ENCODE assay signal across 21 cellular contexts in genomic region chr1:19628879-19629278, GRCh38. TPM values are rescaled to one million over a fixed set of nuclear protein-coding genes. Genes with fewer than 3 reads are reported as not detected.
"Had no signal": no experiment of that assay in that cellular context is flagged by ENCODE, and none has a peak within 500 bp of the region (broad histone marks: within the 10 kb centered on the region; RNA-seq: fewer than 3 reads in every experiment).

No MANE protein-coding gene starts in this region.

- H3K4me1 ChIP-seq: foreskin keratinocyte, spleen, thyroid gland, uterus had no signal

- H3K27me3 ChIP-seq: brain microvascular endothelial cell, foreskin keratinocyte, spleen, thyroid gland, uterus had no signal

- H3K27ac ChIP-seq: brain microvascular endothelial cell, foreskin keratinocyte, spleen, thyroid gland, uterus had no signal

- ATAC-seq: activated CD8-positive, alpha-beta memory T cell treated with anti-CD3 and anti-CD28 coated beads, Interleukin-2, amount 10 ng/mL, durations not matched to agents 7 days and 5 days; activated T-helper 17 cell treated with anti-CD3 and anti-CD28 coated beads, Interleukin-2, amount 50 U/mL, for 72 hours; foreskin keratinocyte; left colon; stimulated activated naive B cell treated with anti-CD40 and anti-IgM and Interleukin-4, amounts not matched to agents 10 μg/mL and 1 μg/mL and 100 μg/mL, for 72 hours had no signal

- H3K4me3 ChIP-seq: spleen, thyroid gland, uterus had no signal

- DNase-seq: activated CD4-positive, alpha-beta memory T cell treated with anti-CD3 and anti-CD28 coated beads, Interleukin-2, amount 10 ng/mL, durations not matched to agents 7 days and 5 days; activated CD4-positive, alpha-beta T cell treated with anti-CD3 and anti-CD28 coated beads for 4 hours; activated CD8-positive, alpha-beta memory T cell treated with anti-CD3 and anti-CD28 coated beads, Interleukin-2, amount 10 ng/mL, durations not matched to agents 7 days and 5 days; activated naive CD4-positive, alpha-beta T cell; brain microvascular endothelial cell; central memory CD4-positive, alpha-beta T cell; foreskin keratinocyte; glutamatergic neuron; islet precursor cell; left colon; spleen; stimulated activated naive B cell treated with anti-CD40 and anti-IgM and Interleukin-4, amounts not matched to agents 10 μg/mL and 1 μg/mL and 100 μg/mL, for 72 hours; T-helper 2 cell; uterus had no signal

- H3K9me3 ChIP-seq: spleen, thyroid gland, uterus had no signal

RNA-seq across cellular contexts. Expression of gene HTR6, which starts 35.8 kb away (rescaled TPM):
- total RNA-seq: activated CD4-positive, alpha-beta memory T cell treated with anti-CD3 and anti-CD28 coated beads, Interleukin-2, amount 10 ng/mL, durations not matched to agents 7 days and 5 days; activated CD8-positive, alpha-beta memory T cell treated with anti-CD3 and anti-CD28 coated beads, Interleukin-2, amount 10 ng/mL, durations not matched to agents 7 days and 5 days; epithelial cell of proximal tubule; foreskin keratinocyte; left colon; lung microvascular endothelial cell; omental fat pad; pulmonary artery endothelial cell; thyroid gland; uterus had no signal
- polyA plus RNA-seq: foreskin keratinocyte, neural cell had no signal
